In the genomic region with DNA sequence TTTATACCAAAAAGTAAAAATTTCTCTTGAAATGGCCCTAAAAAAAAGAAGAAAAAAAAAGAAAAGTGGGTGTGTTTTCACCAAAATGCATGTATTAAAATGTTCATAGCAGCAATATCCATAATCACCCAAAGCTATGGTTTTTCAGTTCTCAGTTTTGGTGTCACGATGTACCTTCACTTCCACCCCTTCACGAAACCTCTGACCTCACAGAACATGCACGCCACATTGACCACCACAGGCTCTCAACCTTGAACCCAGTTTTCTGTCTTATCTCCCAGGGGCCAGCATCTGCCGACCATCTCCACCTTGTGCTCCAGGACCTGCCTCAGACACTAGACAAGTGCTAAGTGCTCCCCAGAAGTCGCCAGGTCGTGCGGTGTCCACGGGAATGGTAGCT, we compare ENCODE assay signal across 26 cellular contexts. TPM values are rescaled to one million over a fixed set of nuclear protein-coding genes. Genes with fewer than 3 reads are reported as not detected.
DNase-seq lines count a peak whose midpoint lies in the region; ATAC-seq, FAIRE-seq and TF ChIP-seq lines count a peak whose summit lies in the region.
"Had no signal": no experiment of that assay in that cellular context is flagged by ENCODE, and none has a peak within 500 bp of the region (broad histone marks: within the 10 kb centered on the region; RNA-seq: fewer than 3 reads in every experiment).

No MANE protein-coding gene starts in this region.

- peak; percentile 57 for ATAC-seq in GM19372 (IDR thresholded peaks at IDR 0.05; ENCODE audit: low read depth, unreplicated experiment)
- peak; percentile 88 for ATAC-seq in GM12878
- ATAC-seq in HG03460 (IDR thresholded peaks at IDR 0.05; ENCODE audit: unreplicated experiment) = no peak
- ATAC-seq: CD8-positive, alpha-beta T cell; Panc1; SK-N-SH treated with all-trans-retinoic acid at 6 μM for 48 hours had no signal

- 51% methylated on average over 8 of the region's 8 CpGs for WGBS in GM12878 (ENCODE audit: insufficient coverage, insufficient replicate concordance, low lambda C conversion rate, missing lambda C conversion rate)

- H3K9me3 ChIP-seq in GM12878 (replicated peaks; ENCODE audit: control insufficient read depth, insufficient read depth, low read length) (no peaks in the 10 kb centered on the region), breast epithelium (no peaks in the 10 kb centered on the region)

- H3K4me2 ChIP-seq in GM12878 (ENCODE audit: control insufficient read depth, insufficient read depth) = no peak overlapping the region

- POLR2A ChIA-PET in GM12878 (lab: Charles Lee) = interaction anchor here (1.0 kb wide), 1 partner anchor 23 kb away, joined by 3 read pairs; no protein-coding TSS in a partner anchor

- H3K27ac ChIP-seq in GM12878 (ENCODE audit: control insufficient read depth, insufficient read depth) (no peak overlapping the region), breast epithelium (no peak overlapping the region)
- H3K27ac ChIP-seq: GM23248 had no signal

- H3K4me3 ChIP-seq in GM06990 (replicated peaks; ENCODE audit: low read depth, low read length) (no peak overlapping the region), GM12878 (no peak overlapping the region), breast epithelium (no peak overlapping the region)
- H3K4me3 ChIP-seq: GM23248 had no signal

- no peak for TF ChIP-seq POLR2A in GM12878 (IDR thresholded peaks at IDR 0.05; ENCODE audit: low read depth, low read length)
- TF ChIP-seq POLR2A in breast epithelium (IDR thresholded peaks at IDR 0.05) = no peak

- BruUV-seq in GM12878 (replicated peaks; lab: Mats Ljungman, UMichigan) = no TSS peak

- H3K27me3 ChIP-seq in GM06990 (replicated peaks; ENCODE audit: control insufficient read depth, insufficient read depth, low read length) (no peaks in the 10 kb centered on the region), GM12878 (replicated peaks in 1 of 2; ENCODE audit: control insufficient read depth in 2 of 2, insufficient read depth in 2 of 2, low read length in 1 of 2) (no peaks in the 10 kb centered on the region), breast epithelium (no peaks in the 10 kb centered on the region)

- DNase-seq in GM06990 (ENCODE audit: extremely low read depth, insufficient read length) = peak; percentile 22
- DNase-seq in GM13977 (ENCODE audit: low spot score) = peak; percentile 50
- DNase-seq in GM12878 (ENCODE audit: low read depth, low spot score) = no peak
- no peak for DNase-seq in breast epithelium (ENCODE audit: low spot score in 2 of 2)
- no peak for DNase-seq in COR-L47 (lab: John Stamatoyannopoulos, UW)
- DNase-seq: 8988T; AML-193; C1 segment of cervical spinal cord; Calu3; CD8-positive, alpha-beta T cell; GDM1; GM23248; H9; KBM-7; MM.1S; NCI-H1048; NCI-H1417 treated with DMSO at 0.1 percent for 48 hours; NCI-H187; NCI-H510A; NCI-H748 treated with DMSO at 0.1 percent for 48 hours; NK-92 treated with Interleukin-12 subunit alpha and Interleukin-12 subunit beta, amount 100 ng/mL, for 24 hours had no signal

- H3K9ac ChIP-seq in GM12878 (ENCODE audit: control insufficient read depth, insufficient read depth, low read length) = no peak overlapping the region
- H3K9ac ChIP-seq: GM23248 had no signal

- H4K20me1 ChIP-seq in GM12878 (ENCODE audit: control insufficient read depth, insufficient read depth) = no peaks in the 10 kb centered on the region

- intact Hi-C loops in GM12878 (cut with micrococcal nuclease; ENCODE audit: unreplicated experiment) (no loop called here), breast epithelium (cut with DNase I; ENCODE audit: low total_unique reads) (no loop called here)

- no peaks in the 10 kb centered on the region for H3K36me3 ChIP-seq in GM06990 (ENCODE audit: control insufficient read depth, insufficient read depth, low read length)
- no peaks in the 10 kb centered on the region for H3K36me3 ChIP-seq in GM12878 (ENCODE audit: control insufficient read depth in 2 of 2, insufficient read depth in 2 of 2, low read length in 1 of 2)
- H3K36me3 ChIP-seq in breast epithelium = no peaks in the 10 kb centered on the region

- in situ Hi-C loops in GM13977 (cut with MboI; ENCODE audit: low pct_unique_long_range_greater_than_20kb, low sequenced_read_pairs, unreplicated experiment) (no loop called here), GM12878 (cut with MboI) (no loop called here)

- peak; percentile 64 for FAIRE-seq in GM12878 (lab: Jason Lieb, UNC)

- RAD21 ChIA-PET in GM12878 (lab: Charles Lee; ENCODE audit: unreplicated experiment) = no interaction called here

- CTCF ChIA-PET in GM12878 (lab: Yijun Ruan, JAX) = interaction anchor here (0.9 to 1.6 kb wide), 4 partner anchors 10 to 73 kb away, joined by 3 to 5 read pairs (median 4); no protein-coding TSS in a partner anchor

- no peak overlapping the region for H2AFZ ChIP-seq in GM12878 (ENCODE audit: control insufficient read depth, low read depth, low read length)
- H2AFZ ChIP-seq: GM23248 had no signal

- SMC1A ChIA-PET in GM12878 (lab: Charles Lee; ENCODE audit: uncharacterized antibody, unreplicated experiment) = interaction anchor here (0.8 to 1.6 kb wide), 2 partner anchors 9 to 62 kb away, joined by 3 to 8 read pairs; no protein-coding TSS in a partner anchor

- no peaks in the 10 kb centered on the region for H3K79me2 ChIP-seq in GM12878 (ENCODE audit: control insufficient read depth, insufficient read depth, low read length)

- TF ChIP-seq RAD21 in GM12878 (IDR thresholded peaks at IDR 0.05; ENCODE audit: insufficient read depth, low read depth, low read length) = no peak

- peak; percentile 30 to 58; a peak in 1 of 4 replicates for TF ChIP-seq EP300 in GM12878 (IDR thresholded peaks at IDR 0.05; ENCODE audit: borderline replicate concordance in 1 of 2, control insufficient read depth in 1 of 2, low read depth in 2 of 2, low read length in 2 of 2)

- H3K4me1 ChIP-seq in GM12878 (ENCODE audit: control insufficient read depth, insufficient read depth, low read length) = peaks cover 9% of the 10 kb centered on the region
- no peaks in the 10 kb centered on the region for H3K4me1 ChIP-seq in breast epithelium

- TF ChIP-seq CTCF in GM06990 (IDR thresholded peaks at IDR 0.05; ENCODE audit: insufficient read depth, low read length, poor library complexity, severe bottlenecking) = no peak
- no peak for TF ChIP-seq CTCF in GM13977 (IDR thresholded peaks at IDR 0.05; ENCODE audit: extremely low read depth, insufficient read depth, missing control alignments)
- no peak for TF ChIP-seq CTCF in GM12878 (IDR thresholded peaks at IDR 0.05 in 2 of 3, conservative IDR thresholded peaks at IDR 0.05 in 1 of 3; ENCODE audit: control insufficient read depth in 2 of 3, extremely low read depth in 1 of 3, insufficient read depth in 1 of 3, low read depth in 3 of 3, low read length in 3 of 3)
- no peak for TF ChIP-seq CTCF in breast epithelium (IDR thresholded peaks at IDR 0.05)

TF ChIP-seq in GM12878, 131 proteins besides CTCF, POLR2A, EP300 and RAD21:
- TF ChIP-seq RUNX3 (IDR thresholded peaks at IDR 0.05; ENCODE audit: low read length) (peak; percentile 43), CBFB (IDR thresholded peaks at IDR 0.05; ENCODE audit: low read depth) (no peak), BACH1 (IDR thresholded peaks at IDR 0.05; ENCODE audit: borderline replicate concordance) (no peak), SPI1 (IDR thresholded peaks at IDR 0.05; ENCODE audit: borderline replicate concordance, insufficient read depth, low read depth, low read length) (peak; percentile 58; the same call in 1 of the 2 replicates), ATF7 (IDR thresholded peaks at IDR 0.05; ENCODE audit: low read depth) (peak; percentile 49; the same call in 1 of the 2 replicates), MYC (IDR thresholded peaks at IDR 0.05; ENCODE audit: insufficient read depth, insufficient read length, insufficient replicate concordance, low read length, severe bottlenecking) (no peak), PAX5 (IDR thresholded peaks at IDR 0.05; ENCODE audit: borderline replicate concordance, low read depth, low read length) (peak; percentile 51; the same call in 1 of the 2 replicates), PML (IDR thresholded peaks at IDR 0.05; ENCODE audit: low read length) (no peak), CREB1 (IDR thresholded peaks at IDR 0.05; ENCODE audit: low read depth) (peak; percentile 72), CREM (IDR thresholded peaks at IDR 0.05; ENCODE audit: low read depth) (0 out of 2 replicates have a peak, but pooled peaks have one; percentile 32)
TF ChIP-seq in GM12878: peak in this region for 6.

RNA-seq across cellular contexts. Expression of gene COLQ, which starts 30.4 kb away (rescaled TPM):
- total RNA-seq in GM12878 (2013; cell fraction: nucleolus; rRNA removed) = 7.5 and 9.9 TPM in 2 replicates
- total RNA-seq in GM12878 (2014; rRNA removed) (0.49 and 2.7 TPM in 2 replicates), GM12878 (2014; rRNA removed; fragmentation: Illumina TruSeq; extraction: Trizol) (0.67 and 0.92 TPM in 2 replicates), GM12878 (2021) (0.72 and 0.96 TPM in 2 replicates), breast epithelium (1 to 10 TPM; 1.8 to 3.3 (median 1.9) TPM)
- 0.55 TPM for polyA plus RNA-seq in GM12878 (2011; ENCODE audit: low read depth)
- polyA plus RNA-seq in GM12878 (2011; rRNA removed) (1.2 and 1.8 TPM in 2 replicates), GM12878 (2014; fragmentation: Illumina TruSeq; extraction: Trizol) (1.1 and 1.6 TPM in 2 replicates), GM12878 (2014; fragmentation: Nextera tagmentation; extraction: Ambion mirVana) (under 1 TPM; 0.13 to 0.29 TPM), GM12878 (2014; rRNA removed) (1.1 and 1.3 TPM in 2 replicates), GM12878 (2016; fragmentation: Nextera tagmentation; extraction: Ambion mirVana) (under 1 TPM; 0.33 to 0.68 TPM)
- polyA plus RNA-seq in GM12878 (2011; cell fraction: cytosol; rRNA removed) = 1.5 and 2.1 TPM in 2 replicates
- polyA plus RNA-seq in GM12878 (2011; cell fraction: nucleus; rRNA removed) = 10.8 and 11.0 TPM in 2 replicates
- 0.89 and 1.3 TPM in 2 replicates for polyA plus RNA-seq in GM12878 (2012)
- 0.66 and 0.72 TPM in 2 replicates for polyA minus RNA-seq in GM12878 (2011; rRNA and poly(A)+ RNA removed)
- 0.31 TPM in 1 of 2 replicates, not detected in the other for polyA minus RNA-seq in GM12878 (2011; cell fraction: cytosol; rRNA and poly(A)+ RNA removed)
- 1.6 and 3.9 TPM in 2 replicates for polyA minus RNA-seq in GM12878 (2011; cell fraction: nucleus; rRNA and poly(A)+ RNA removed)
- total RNA-seq: HT1080 had no signal

Comparison
In these comparisons a context has a peak if more than half of its experiments do, and no peak if none do; other contexts are left out.
1. DNase-seq: peak in GM06990 (single experiment) and GM13977 (single experiment); none in GM12878 (single experiment), breast epithelium (0 of 2) and COR-L47 (single experiment).